In genomic region chr6:15246217-15247211, GRCh38 we compare ENCODE assay signal across 8 cellular contexts. TPM values are rescaled to one million over a fixed set of nuclear protein-coding genes. Genes with fewer than 3 reads are reported as not detected.
DNase-seq lines count a peak whose midpoint lies in the region; ATAC-seq and TF ChIP-seq lines count a peak whose summit lies in the region.

No MANE protein-coding gene starts in this region.

- H2AFZ ChIP-seq in parathyroid adenoma = peak overlapping the region; percentile 92

- H3K79me2 ChIP-seq in parathyroid adenoma = peaks cover 7% of the 10 kb centered on the region

- H3K4me3 ChIP-seq in heart left ventricle (peak overlapping the region; percentile 54 to 92 (median 82)), WERI-Rb-1 (ENCODE audit: low read depth, low read length) (peak overlapping the region; percentile 99), epithelial cell of proximal tubule (ENCODE audit: low read depth, low read length) (peak overlapping the region; percentile 86), parathyroid adenoma (ENCODE audit: low read depth, low read length) (peak overlapping the region; percentile 98)

- peak overlapping the region; percentile 61 for H3K4me2 ChIP-seq in parathyroid adenoma (ENCODE audit: low read length)

- WGBS in heart left ventricle, 4 donors = 0% methylated on average over 24 of the region's 24 CpGs

- H3K27me3 ChIP-seq in heart left ventricle (no peaks in the 10 kb centered on the region), WERI-Rb-1 (ENCODE audit: insufficient read depth, low read depth, severe bottlenecking) (no peaks in the 10 kb centered on the region), parathyroid adenoma (ENCODE audit: control insufficient read depth, insufficient read depth, low read length) (no peaks in the 10 kb centered on the region)

- peak overlapping the region; percentile 65 for H3K9ac ChIP-seq in parathyroid adenoma

- H3K27ac ChIP-seq in heart left ventricle (peak overlapping the region; percentile 76 to 98 (median 95)), WERI-Rb-1 (peak overlapping the region; percentile 82), parathyroid adenoma (peak overlapping the region; percentile 92)

- H3K4me1 ChIP-seq in heart left ventricle (peaks cover 0 to 46% (median 12%) of the 10 kb centered on the region in 12 donors), parathyroid adenoma (peaks cover 2% of the 10 kb centered on the region)

- no peaks in the 10 kb centered on the region for H3K36me3 ChIP-seq in heart left ventricle
- no peaks in the 10 kb centered on the region for H3K36me3 ChIP-seq in WERI-Rb-1
- H3K36me3 ChIP-seq in parathyroid adenoma (ENCODE audit: control insufficient read depth, insufficient read depth, low read length) = no peaks in the 10 kb centered on the region

- DNase-seq in heart left ventricle (no peak), left cardiac atrium (no peak), WERI-Rb-1 (peak; percentile 47), epithelial cell of proximal tubule (ENCODE audit: low read depth) (no peak), SW 1271 (lab: John Stamatoyannopoulos, UW) (no peak)

- ATAC-seq in heart left ventricle = no peak
- ATAC-seq in left cardiac atrium = no peak
- no peak for ATAC-seq in HG03139 (IDR thresholded peaks at IDR 0.05; ENCODE audit: unreplicated experiment)
- ATAC-seq in GM19467 (IDR thresholded peaks at IDR 0.05; ENCODE audit: unreplicated experiment) = no peak

- H3K9me3 ChIP-seq in heart left ventricle = no peaks in the 10 kb centered on the region
- H3K9me3 ChIP-seq in WERI-Rb-1 (ENCODE audit: severe bottlenecking) = no peaks in the 10 kb centered on the region
- H3K9me3 ChIP-seq in parathyroid adenoma (ENCODE audit: control insufficient read depth, low read length) = no peaks in the 10 kb centered on the region

- TF ChIP-seq POLR2A in heart left ventricle (IDR thresholded peaks at IDR 0.05) = no peak

- no peak for TF ChIP-seq CTCF in heart left ventricle (IDR thresholded peaks at IDR 0.05)
- TF ChIP-seq CTCF in WERI-Rb-1 (IDR thresholded peaks at IDR 0.05; ENCODE audit: low read depth, low read length) = no peak
- TF ChIP-seq CTCF in epithelial cell of proximal tubule (conservative IDR thresholded peaks at IDR 0.05; ENCODE audit: low read depth, low read length) = no peak
- TF ChIP-seq CTCF in parathyroid adenoma (IDR thresholded peaks at IDR 0.05) = no peak

- intact Hi-C loops in heart left ventricle (cut with DNase I) = loop anchor here (1.0 to 10.0 kb wide), 25 partner anchors 51 to 1036 kb away; no protein-coding TSS in a partner anchor
- intact Hi-C loops in left cardiac atrium (cut with DNase I) = loop anchor here (5.0 to 10.0 kb wide), 3 partner anchors 141 to 372 kb away; no protein-coding TSS in a partner anchor

RNA-seq across cellular contexts. Expression of gene JARID2, which starts 0.6 kb away (rescaled TPM):
- total RNA-seq in heart left ventricle = 10 to 100 TPM in 3 of 9 donors, 1 to 10 TPM in 6; 6.0 to 12.2 (median 8.5) TPM
- polyA plus RNA-seq in heart left ventricle = 1 to 10 TPM; 3.5 to 4.1 TPM
- 1 to 10 TPM; 7.9 to 8.6 TPM for total RNA-seq in left cardiac atrium
- total RNA-seq in epithelial cell of proximal tubule = 5.1 and 5.7 TPM in 2 replicates
